24 cellular contexts compared by ENCODE assay signal in genomic region chr3:23316924-23317323, GRCh38.
DNase-seq lines count a peak whose midpoint lies in the region; ATAC-seq and TF ChIP-seq lines count a peak whose summit lies in the region.
"Had no signal": no experiment of that assay in that cellular context is flagged by ENCODE, and none has a peak within 500 bp of the region (broad histone marks: within the 10 kb centered on the region; RNA-seq: fewer than 3 reads in every experiment).

No MANE protein-coding gene starts in this region.

- H2AK5ac ChIP-seq in neuronal stem cell (ENCODE audit: low read depth, low read length) = no peak overlapping the region

- H2BK5ac ChIP-seq in neuronal stem cell (ENCODE audit: low read length) = no peak overlapping the region

- no peak overlapping the region for H3K18ac ChIP-seq in neuronal stem cell (ENCODE audit: low read length)

- H3K23ac ChIP-seq in neuronal stem cell (ENCODE audit: low read depth, low read length, poor library complexity) = peak overlapping the region; percentile 0

- no peak overlapping the region for H2AFZ ChIP-seq in neuronal stem cell (ENCODE audit: low read length)

- H3K27me3 ChIP-seq in right atrium auricular region = no peaks in the 10 kb centered on the region
- no peaks in the 10 kb centered on the region for H3K27me3 ChIP-seq in neuronal stem cell (ENCODE audit: control insufficient read depth in 3 of 3, insufficient read depth in 3 of 3, low read depth in 1 of 3, low read length in 3 of 3)
- no peaks in the 10 kb centered on the region for H3K27me3 ChIP-seq in upper lobe of right lung
- H3K27me3 ChIP-seq: BE2C, BLaER1 had no signal

- no peak overlapping the region for H3K27ac ChIP-seq in right atrium auricular region
- H3K27ac ChIP-seq in neuronal stem cell (replicated peaks; ENCODE audit: low read length) = no peak overlapping the region
- no peak overlapping the region for H3K27ac ChIP-seq in upper lobe of right lung
- H3K27ac ChIP-seq: 22Rv1, A549, BLaER1 had no signal

- H3K4me3 ChIP-seq in right atrium auricular region (no peak overlapping the region), neuronal stem cell (ENCODE audit: low read length in 2 of 2) (no peak overlapping the region), upper lobe of right lung (no peak overlapping the region)
- H3K4me3 ChIP-seq: A549, BLaER1 had no signal

- H2BK120ac ChIP-seq in neuronal stem cell (ENCODE audit: low read depth, low read length) = no peak overlapping the region

- H3K9ac ChIP-seq in neuronal stem cell (ENCODE audit: low read depth, low read length, poor library complexity) = no peak overlapping the region
- H3K9ac ChIP-seq: BLaER1 had no signal

- no peak overlapping the region for H2BK12ac ChIP-seq in neuronal stem cell (ENCODE audit: low read length)

- WGBS in neuronal stem cell (ENCODE audit: extremely low coverage in 2 of 2, insufficient read length in 2 of 2, insufficient replicate concordance in 1 of 2), 2 donors = no CpG with 5 or more reads among the region's 2 CpGs

- H2BK15ac ChIP-seq in neuronal stem cell (ENCODE audit: low read length) = no peak overlapping the region

- intact Hi-C loops in Right ventricle myocardium inferior (cut with DNase I) = no loop called here
- intact Hi-C loops in cardiac septum (cut with DNase I) = no loop called here
- intact Hi-C loops in left ventricle myocardium superior (cut with micrococcal nuclease) = no loop called here
- intact Hi-C loops in upper lobe of right lung (cut with DNase I) = no loop called here

- H4K91ac ChIP-seq in neuronal stem cell (ENCODE audit: low read depth, low read length, poor library complexity) = no peak overlapping the region

- H3K4me1 ChIP-seq in right atrium auricular region (no peaks in the 10 kb centered on the region), neuronal stem cell (ENCODE audit: control insufficient read depth in 2 of 2, insufficient read depth in 1 of 2, low read depth in 1 of 2, low read length in 2 of 2) (no peaks in the 10 kb centered on the region), upper lobe of right lung (no peaks in the 10 kb centered on the region)
- H3K4me1 ChIP-seq: A549, BE2C had no signal

- ATAC-seq in Right ventricle myocardium inferior (no peak), left ventricle myocardium superior (peak; percentile 33), upper lobe of right lung (peak; percentile 25)
- ATAC-seq: A549 had no signal

- H3K9me3 ChIP-seq in right atrium auricular region = no peaks in the 10 kb centered on the region
- peaks cover 0 to 8% of the 10 kb centered on the region in 2 donors for H3K9me3 ChIP-seq in neuronal stem cell (replicated peaks in 1 of 2; ENCODE audit: control insufficient read depth in 2 of 2, insufficient read depth in 1 of 2, low read depth in 1 of 2, low read length in 2 of 2)
- no peaks in the 10 kb centered on the region for H3K9me3 ChIP-seq in upper lobe of right lung
- H3K9me3 ChIP-seq: BE2C had no signal

- H3K79me1 ChIP-seq in neuronal stem cell (ENCODE audit: low read depth, low read length) = peaks cover 7% of the 10 kb centered on the region

- H3K14ac ChIP-seq in neuronal stem cell (ENCODE audit: low read length) = no peak overlapping the region

- no peak overlapping the region for H4K8ac ChIP-seq in neuronal stem cell (ENCODE audit: low read depth, low read length)

- no peak overlapping the region for H3K4me2 ChIP-seq in neuronal stem cell (ENCODE audit: insufficient read depth, low read length, poor library complexity, severe bottlenecking)
- H3K4me2 ChIP-seq: A549, BLaER1 had no signal

- H3K4ac ChIP-seq in neuronal stem cell (ENCODE audit: low read length) = no peak overlapping the region

- H3K36me3 ChIP-seq in right atrium auricular region (no peaks in the 10 kb centered on the region), neuronal stem cell (replicated peaks in 1 of 2; ENCODE audit: control insufficient read depth in 2 of 2, insufficient read depth in 2 of 2, low read length in 2 of 2) (no peaks in the 10 kb centered on the region), upper lobe of right lung (no peaks in the 10 kb centered on the region)
- H3K36me3 ChIP-seq: BE2C had no signal

- DNase-seq in Right ventricle myocardium inferior (ENCODE audit: missing footprints) (peak; percentile 43), cardiac septum (ENCODE audit: low spot score) (no peak), left ventricle myocardium superior (peak; percentile 32), right atrium auricular region (ENCODE audit: low spot score) (no peak), neuronal stem cell (ENCODE audit: low spot score) (no peak), upper lobe of right lung (no peak), NCI-H345 treated with DMSO at 0.1 percent for 48 hours (lab: John Stamatoyannopoulos, UW; ENCODE audit: unreplicated experiment) (no peak), NCI-H187 treated with DMSO at 0.1 percent for 48 hours (lab: John Stamatoyannopoulos, UW) (no peak)
- DNase-seq: BE2C; C1 segment of cervical spinal cord; CD4-positive, alpha-beta memory T cell; CD4-positive, CD25-positive, alpha-beta regulatory T cell; CD8-positive, alpha-beta memory T cell; COR-L47; DMS 273 treated with DMSO at 0.1 percent for 48 hours; DMS153; DMS53; DMS79; DND-41; EL; GDM1 had no signal

- TF ChIP-seq CTCF in right atrium auricular region (IDR thresholded peaks at IDR 0.05) (no peak), upper lobe of right lung (IDR thresholded peaks at IDR 0.05) (no peak)

Comparison
In these comparisons a context has a peak if more than half of its experiments do, and no peak if none do; other contexts are left out.
1. DNase-seq: peak in Right ventricle myocardium inferior (single experiment) and left ventricle myocardium superior (single experiment); none in cardiac septum (single experiment), right atrium auricular region (single experiment), neuronal stem cell (single experiment), upper lobe of right lung (single experiment), NCI-H345 treated with DMSO at 0.1 percent for 48 hours (single experiment) and NCI-H187 treated with DMSO at 0.1 percent for 48 hours (single experiment).